Comparison of ENCODE assay signal across 1 cellular context in genomic region chr22:37678372-37678771, GRCh38.
TF ChIP-seq lines count a peak whose summit lies in the region.

No MANE protein-coding gene starts in this region.

TF ChIP-seq in IMR-90, 13 proteins besides CTCF, POLR2A, EP300 and RAD21:
- TF ChIP-seq SMC3 (IDR thresholded peaks at IDR 0.05; ENCODE audit: low read depth, low read length) (no peak), ELK1 (IDR thresholded peaks at IDR 0.05; ENCODE audit: borderline replicate concordance, low read depth, low read length) (no peak), RFX5 (IDR thresholded peaks at IDR 0.05; ENCODE audit: low read depth, low read length) (no peak), NFE2L2 (IDR thresholded peaks at IDR 0.05; ENCODE audit: low read depth, low read length) (no peak), FOS (IDR thresholded peaks at IDR 0.05; ENCODE audit: low read depth, low read length) (no peak), MAFK (IDR thresholded peaks at IDR 0.05; ENCODE audit: low read depth, low read length) (no peak), CHD1 (IDR thresholded peaks at IDR 0.05; ENCODE audit: low read depth, low read length) (no peak), MAZ (IDR thresholded peaks at IDR 0.05; ENCODE audit: borderline replicate concordance, low read depth, low read length) (no peak), CEBPB (IDR thresholded peaks at IDR 0.05; ENCODE audit: low read depth, low read length) (no peak), MXI1 (IDR thresholded peaks at IDR 0.05; ENCODE audit: borderline replicate concordance, low read depth, low read length) (no peak), BHLHE40 (IDR thresholded peaks at IDR 0.05; ENCODE audit: low read depth, low read length) (no peak), RCOR1 (IDR thresholded peaks at IDR 0.05; ENCODE audit: insufficient replicate concordance, low read length) (no peak), USF2 (IDR thresholded peaks at IDR 0.05; ENCODE audit: low read depth, low read length) (no peak)
